In genomic region chr7:116949941-116950801, GRCh38 we compare ENCODE assay signal across 1 cellular context.
TF ChIP-seq lines count a peak whose summit lies in the region.

No MANE protein-coding gene starts in this region.

TF ChIP-seq in K562, 482 proteins besides CTCF, POLR2A, EP300 and RAD21 (continued from another document and continues in another):
- 0 out of 2 replicates have a peak, but pooled peaks have one; percentile 20 for TF ChIP-seq DDX20 (tag; IDR thresholded peaks at IDR 0.05; ENCODE audit: low read depth)
- no peak; the same call in 1 of the 2 replicates for TF ChIP-seq ZBTB34 (CRISPR knock-in tag; IDR thresholded peaks at IDR 0.05)
- TF ChIP-seq KDM5B (IDR thresholded peaks at IDR 0.05; ENCODE audit: insufficient replicate concordance, low read depth, low read length) = no peak
- TF ChIP-seq HBP1 (CRISPR knock-in tag; IDR thresholded peaks at IDR 0.05) = peak; percentile 97
- peak; percentile 19; the same call in 1 of the 2 replicates for TF ChIP-seq MYC (IDR thresholded peaks at IDR 0.05; ENCODE audit: low read depth, low read length)
- TF ChIP-seq MYC (CRISPR knock-in tag; IDR thresholded peaks at IDR 0.05; ENCODE audit: borderline replicate concordance, low read depth) = 0 out of 2 replicates have a peak, but pooled peaks have one; percentile 22
- no peak; the same call in 1 of the 2 replicates for TF ChIP-seq AFF4 (CRISPR knock-in tag; IDR thresholded peaks at IDR 0.05)
- TF ChIP-seq ZNF316 (IDR thresholded peaks at IDR 0.05) = peak; percentile 27; the same call in 1 of the 2 replicates
- no peak for TF ChIP-seq ESRRB (CRISPR knock-in tag; IDR thresholded peaks at IDR 0.05; ENCODE audit: borderline replicate concordance)
- no peak for TF ChIP-seq HNRNPL (IDR thresholded peaks at IDR 0.05; ENCODE audit: low read depth, low read length)
- 0 out of 2 replicates have a peak, but pooled peaks have one; percentile 55 for TF ChIP-seq CAMTA2 (CRISPR knock-in tag; conservative IDR thresholded peaks at IDR 0.05)
- no peak for TF ChIP-seq ZC3H4 (CRISPR knock-in tag; IDR thresholded peaks at IDR 0.05; ENCODE audit: borderline replicate concordance)
- TF ChIP-seq SOX6 (IDR thresholded peaks at IDR 0.05) = peak; percentile 86
- no peak for TF ChIP-seq HCFC1 (IDR thresholded peaks at IDR 0.05; ENCODE audit: low read depth, low read length)
- TF ChIP-seq ZBTB43 (CRISPR knock-in tag; IDR thresholded peaks at IDR 0.05) = no peak
- TF ChIP-seq RCOR1 (IDR thresholded peaks at IDR 0.05; ENCODE audit: borderline replicate concordance in 1 of 2, low read depth in 2 of 2, low read length in 2 of 2) = peak in 1 of 2 experiments; percentile 88; a peak in 2 of 4 replicates
- no peak for TF ChIP-seq SMAD1 (IDR thresholded peaks at IDR 0.05; ENCODE audit: low read depth, low read length, partially characterized antibody)
- TF ChIP-seq ZNF134 (CRISPR knock-in tag; conservative IDR thresholded peaks at IDR 0.05) = no peak
- peak; percentile 99 for TF ChIP-seq CBFA2T3 (IDR thresholded peaks at IDR 0.05)
- TF ChIP-seq ARID3A (IDR thresholded peaks at IDR 0.05; ENCODE audit: borderline replicate concordance, low read depth, low read length) = no peak
- TF ChIP-seq KLF16 (IDR thresholded peaks at IDR 0.05) = peak; percentile 75
- peak; percentile 34; the same call in 1 of the 2 replicates for TF ChIP-seq PTRF (tag; IDR thresholded peaks at IDR 0.05)
- no peak for TF ChIP-seq IRF2 (CRISPR knock-in tag; IDR thresholded peaks at IDR 0.05)
- 0 out of 2 replicates have a peak, but pooled peaks have one; percentile 67 for TF ChIP-seq TSC22D4 (tag; IDR thresholded peaks at IDR 0.05)
- peak; percentile 92 for TF ChIP-seq HINFP (tag; conservative IDR thresholded peaks at IDR 0.05; ENCODE audit: low read depth)
- TF ChIP-seq NFATC3 (IDR thresholded peaks at IDR 0.05) = peak; percentile 90; the same call in 1 of the 2 replicates
- no peak for TF ChIP-seq ZNF217 (CRISPR knock-in tag; IDR thresholded peaks at IDR 0.05)
- no peak for TF ChIP-seq GABPA (tag; conservative IDR thresholded peaks at IDR 0.05; ENCODE audit: low read depth)
- TF ChIP-seq KLF10 (CRISPR knock-in tag; IDR thresholded peaks at IDR 0.05) = no peak
- no peak for TF ChIP-seq POLR3A (IDR thresholded peaks at IDR 0.05; ENCODE audit: borderline replicate concordance, extremely low read depth, insufficient read depth, insufficient read length)
- no peak for TF ChIP-seq CTCFL (IDR thresholded peaks at IDR 0.05; ENCODE audit: borderline replicate concordance, insufficient read depth, low read depth, low read length, poor library complexity, severe bottlenecking)
- TF ChIP-seq NCOA4 (IDR thresholded peaks at IDR 0.05; ENCODE audit: partially characterized antibody) = peak; percentile 93
- no peak for TF ChIP-seq XRCC3 (IDR thresholded peaks at IDR 0.05)
- no peak; the same call in 1 of the 2 replicates for TF ChIP-seq ZBTB9 (CRISPR knock-in tag; IDR thresholded peaks at IDR 0.05)
- TF ChIP-seq SMARCC2 (IDR thresholded peaks at IDR 0.05; ENCODE audit: low read depth) = peak; percentile 98
- TF ChIP-seq HDAC6 (IDR thresholded peaks at IDR 0.05; ENCODE audit: low read depth, low read length) = no peak
- no peak for TF ChIP-seq E4F1 (CRISPR knock-in tag; IDR thresholded peaks at IDR 0.05; ENCODE audit: borderline replicate concordance)
- 0 out of 2 replicates have a peak, but pooled peaks have one; percentile 72 for TF ChIP-seq DMBX1 (CRISPR knock-in tag; IDR thresholded peaks at IDR 0.05; ENCODE audit: borderline replicate concordance)
- TF ChIP-seq NONO (IDR thresholded peaks at IDR 0.05; ENCODE audit: low read depth in 2 of 2, low read length in 1 of 2) = no peak
- TF ChIP-seq MAX (CRISPR knock-in tag; IDR thresholded peaks at IDR 0.05) = peak; percentile 47; the same call in 1 of the 2 replicates
- TF ChIP-seq NCOA6 (IDR thresholded peaks at IDR 0.05) = peak; percentile 73
- peak; percentile 20; the same call in 1 of the 2 replicates for TF ChIP-seq MAFG (tag; conservative IDR thresholded peaks at IDR 0.05)
- TF ChIP-seq GATAD2A (IDR thresholded peaks at IDR 0.05) = peak; percentile 100
- no peak for TF ChIP-seq ZKSCAN8 (CRISPR knock-in tag; IDR thresholded peaks at IDR 0.05)
- TF ChIP-seq RBM22 (IDR thresholded peaks at IDR 0.05; ENCODE audit: low read depth, low read length, poor library complexity, severe bottlenecking) = no peak
- TF ChIP-seq MCM5 (IDR thresholded peaks at IDR 0.05; ENCODE audit: low read depth) = 0 out of 2 replicates have a peak, but pooled peaks have one; percentile 81
- TF ChIP-seq SRSF1 (IDR thresholded peaks at IDR 0.05; ENCODE audit: low read depth, low read length) = no peak
